In the genomic region with DNA sequence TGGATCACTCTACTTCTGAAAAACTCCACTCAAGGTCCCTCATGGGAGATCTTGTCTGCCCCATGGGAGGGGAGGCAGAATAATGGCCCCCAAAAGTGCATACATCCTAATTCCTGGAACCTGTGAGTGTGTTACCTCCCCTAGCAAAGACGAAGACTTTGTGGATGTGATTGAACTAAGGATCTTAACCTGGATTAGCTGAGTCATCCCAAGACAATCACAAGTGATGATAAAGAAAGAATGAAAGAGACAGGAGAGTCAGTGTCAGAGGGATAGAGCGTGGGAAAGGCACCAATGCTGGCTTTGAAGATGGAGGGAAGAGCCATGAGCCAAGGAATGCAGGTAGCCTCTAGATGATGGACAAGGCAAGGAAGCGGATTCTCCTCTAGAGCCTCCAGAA, we compare ENCODE assay signal across 27 cellular contexts.
"Had no signal": no experiment of that assay in that cellular context is flagged by ENCODE, and none has a peak within 500 bp of the region (broad histone marks: within the 10 kb centered on the region; RNA-seq: fewer than 3 reads in every experiment).

No MANE protein-coding gene starts in this region.

- H3K4me1 ChIP-seq: gastroesophageal sphincter, heart left ventricle, left lung, parathyroid adenoma, suprapubic skin, transverse colon, vagina had no signal

- H3K4me3 ChIP-seq: gastroesophageal sphincter, heart left ventricle, hepatocyte, left lung, neural progenitor cell, smooth muscle cell, suprapubic skin, transverse colon, vagina had no signal

- H3K4me2 ChIP-seq: hepatocyte, neural progenitor cell, smooth muscle cell had no signal

- H3K9me3 ChIP-seq: gastroesophageal sphincter, heart left ventricle, left lung, suprapubic skin, transverse colon, vagina had no signal

- H3K36me3 Mint-ChIP-seq: naive thymus-derived CD4-positive, alpha-beta T cell; neural progenitor cell had no signal

- H3K79me2 ChIP-seq: hepatocyte, parathyroid adenoma had no signal

- H3K36me3 ChIP-seq: gastroesophageal sphincter, heart left ventricle, left lung, neural progenitor cell, suprapubic skin, transverse colon, vagina had no signal

- H3K27ac Mint-ChIP-seq: effector memory CD8-positive, alpha-beta T cell; naive thymus-derived CD4-positive, alpha-beta T cell; nephron; neural progenitor cell; progenitor cell of endocrine pancreas; stimulated activated naive CD8-positive, alpha-beta T cell treated with anti-CD3 and anti-CD28 coated beads, Interleukin-15, amount 100 ng/mL, for 72 hours had no signal

- H3K27ac ChIP-seq: epithelial cell of prostate, gastroesophageal sphincter, heart left ventricle, hepatocyte, left lung, neural progenitor cell, parathyroid adenoma, suprapubic skin, transverse colon, vagina had no signal

- H2AFZ ChIP-seq: hepatocyte, neural progenitor cell, parathyroid adenoma had no signal

- DNase-seq: cortex of kidney; effector memory CD8-positive, alpha-beta T cell; heart left ventricle; left cardiac atrium; left lung; mesenchymal stem cell; midbrain; naive thymus-derived CD4-positive, alpha-beta T cell; stimulated activated CD4-positive, alpha-beta T cell treated with anti-CD3 and anti-CD28 coated beads, Interleukin-12 subunit alpha, Interleukin-12 subunit beta, amount 100 ng/mL, for 4 hours; stimulated activated CD4-positive, alpha-beta T cell treated with anti-CD3 and anti-CD28 coated beads, Interleukin-1b, Interleukin-23, amount 100 ng/mL, for 48 hours; stimulated activated CD4-positive, alpha-beta T cell treated with anti-CD3 and anti-CD28 coated beads, Interleukin-4, amount 100 ng/mL, for 1 hour; stimulated activated CD8-positive, alpha-beta memory T cell treated with anti-CD3 and anti-CD28 coated beads, Interleukin-4, amount 100 ng/mL, for 48 hours; stimulated activated naive CD4-positive, alpha-beta T cell; stimulated activated naive CD8-positive, alpha-beta T cell treated with anti-CD3 and anti-CD28 coated beads, Interleukin-15, amount 100 ng/mL, for 72 hours; transverse colon had no signal

- H3K4me3 Mint-ChIP-seq: effector memory CD8-positive, alpha-beta T cell; naive thymus-derived CD4-positive, alpha-beta T cell; nephron; neural progenitor cell; stimulated activated naive CD8-positive, alpha-beta T cell treated with anti-CD3 and anti-CD28 coated beads, Interleukin-15, amount 100 ng/mL, for 72 hours had no signal

- H3K9ac ChIP-seq: neural progenitor cell, parathyroid adenoma had no signal

- H3K4me1 Mint-ChIP-seq: naive thymus-derived CD4-positive, alpha-beta T cell; stimulated activated naive CD8-positive, alpha-beta T cell treated with anti-CD3 and anti-CD28 coated beads, Interleukin-15, amount 100 ng/mL, for 72 hours had no signal

- H3K27me3 ChIP-seq: hepatocyte, left lung, neural progenitor cell, suprapubic skin, transverse colon, vagina had no signal

- H3K9me3 Mint-ChIP-seq: effector memory CD8-positive, alpha-beta T cell; naive thymus-derived CD4-positive, alpha-beta T cell; nephron; stimulated activated naive CD8-positive, alpha-beta T cell treated with anti-CD3 and anti-CD28 coated beads, Interleukin-15, amount 100 ng/mL, for 72 hours had no signal

- ATAC-seq: effector memory CD8-positive, alpha-beta T cell; esophagus mucosa; gastroesophageal sphincter; heart left ventricle; left cardiac atrium; left lung; naive thymus-derived CD4-positive, alpha-beta T cell; sciatic nerve; stimulated activated naive CD8-positive, alpha-beta T cell treated with anti-CD3 and anti-CD28 coated beads, Interleukin-15, amount 100 ng/mL, for 72 hours had no signal
